ENCODE assay signal across 35 cellular contexts in genomic region chr2:54213082-54213481, GRCh38. TPM values are rescaled to one million over a fixed set of nuclear protein-coding genes. Genes with fewer than 3 reads are reported as not detected.
"Had no signal": no experiment of that assay in that cellular context is flagged by ENCODE, and none has a peak within 500 bp of the region (broad histone marks: within the 10 kb centered on the region; RNA-seq: fewer than 3 reads in every experiment).

No MANE protein-coding gene starts in this region.

- DNase-seq: activated CD4-positive, alpha-beta T cell treated with anti-CD3 and anti-CD28 coated beads for 48 hours; activated CD4-positive, alpha-beta T cell treated with anti-CD3 and anti-CD28 coated beads, Interleukin-2, amount 50 U/mL, for 1 hour; activated CD4-positive, alpha-beta T cell treated with anti-CD3 and anti-CD28 coated beads, Interleukin-2, amount 50 U/mL, for 48 hours; activated CD8-positive, alpha-beta memory T cell treated with anti-CD3 and anti-CD28 coated beads for 24 hours; activated CD8-positive, alpha-beta T cell treated with anti-CD3 and anti-CD28 coated beads for 36 hours; activated effector memory CD4-positive, alpha-beta T cell treated with Interleukin-2 at 50 U/mL for 16 hours; activated gamma-delta T cell treated with Interleukin-2 at 50 U/mL for 16 hours; activated naive CD4-positive, alpha-beta T cell treated with anti-CD3 and anti-CD28 coated beads, Interleukin-2, amount 50 U/mL, for 16 hours; activated naive CD4-positive, alpha-beta T cell treated with Interleukin-2 at 50 U/mL for 16 hours; activated T-cell treated with anti-CD3 and anti-CD28 coated beads, Interleukin-2, amount 50 U/mL, for 4 hours; anterior cingulate cortex; caudate nucleus; cortex of kidney; dermis blood vessel endothelial cell; effector CD8-positive, alpha-beta T cell; esophagus squamous epithelium; heart left ventricle; T-cell; T-helper 9 cell had no signal

- H3K27ac Mint-ChIP-seq: activated CD8-positive, alpha-beta T cell treated with anti-CD3 and anti-CD28 coated beads for 36 hours; activated naive CD8-positive, alpha-beta T cell; activated T-helper 17 cell treated with anti-CD3 and anti-CD28 coated beads, Interleukin-2, amount 50 U/mL, for 72 hours; T-cell; T-helper 1 cell treated with Interleukin-12 subunit alpha and Interleukin-12 subunit beta and Interleukin-4 antibody, amounts not matched to agents 30 μg/mL and 1 μg/mL, for 36 hours; WTC11 had no signal

- H3K27me3 ChIP-seq: body of pancreas, esophagus squamous epithelium, heart left ventricle had no signal

- H3K4me3 Mint-ChIP-seq: activated CD8-positive, alpha-beta T cell treated with anti-CD3 and anti-CD28 coated beads for 36 hours; activated naive CD8-positive, alpha-beta T cell; activated T-cell treated with anti-CD3 and anti-CD28 coated beads, Interleukin-2, amount 50 U/mL, for 4 hours; activated T-helper 17 cell treated with anti-CD3 and anti-CD28 coated beads, Interleukin-2, amount 50 U/mL, for 72 hours; T-cell; T-helper 1 cell treated with Interleukin-12 subunit alpha and Interleukin-12 subunit beta and Interleukin-4 antibody, amounts not matched to agents 30 μg/mL and 1 μg/mL, for 36 hours; WTC11 had no signal

- H3K27ac ChIP-seq: body of pancreas, epithelial cell of prostate, esophagus squamous epithelium, VCaP had no signal

- H3K4me1 ChIP-seq: body of pancreas had no signal

- H3K27me3 Mint-ChIP-seq: activated CD8-positive, alpha-beta T cell treated with anti-CD3 and anti-CD28 coated beads for 36 hours; activated naive CD8-positive, alpha-beta T cell; activated T-helper 17 cell treated with anti-CD3 and anti-CD28 coated beads, Interleukin-2, amount 50 U/mL, for 72 hours; T-cell had no signal

- H3K4me3 ChIP-seq: body of pancreas, esophagus squamous epithelium, heart left ventricle had no signal

- FAIRE-seq: colon, endothelial cell of umbilical vein, TTC549 had no signal

- H3K4me1 Mint-ChIP-seq: WTC11 had no signal

- H3K9me3 ChIP-seq: body of pancreas had no signal

- ATAC-seq: activated CD4-positive, CD25-positive, alpha-beta regulatory T cell treated with anti-CD3 and anti-CD28 coated beads, Interleukin-2, amount 50 U/mL, for 24 hours; activated CD8-positive, alpha-beta T cell treated with anti-CD3 and anti-CD28 coated beads for 36 hours; activated T-cell treated with anti-CD3 and anti-CD28 coated beads, Interleukin-2, amount 50 U/mL, for 4 hours; activated T-helper 17 cell treated with anti-CD3 and anti-CD28 coated beads, Interleukin-2, amount 50 U/mL, for 72 hours; body of pancreas; T-cell; WTC11 had no signal

- H3K36me3 ChIP-seq: esophagus squamous epithelium, heart left ventricle had no signal

RNA-seq across cellular contexts. Expression of gene TSPYL6, which starts 42.9 kb away (rescaled TPM):
- total RNA-seq: activated CD8-positive, alpha-beta T cell treated with anti-CD3 and anti-CD28 coated beads for 36 hours; activated T-cell treated with anti-CD3 and anti-CD28 coated beads, Interleukin-2, amount 50 U/mL, for 4 hours; activated T-helper 17 cell treated with anti-CD3 and anti-CD28 coated beads, Interleukin-2, amount 50 U/mL, for 72 hours; body of pancreas; chondrocyte; dermis blood vessel endothelial cell; endothelial cell of umbilical vein; esophagus squamous epithelium; fibroblast of lung; fibroblast of villous mesenchyme; T-cell; T-helper 2 cell treated with Interferon-gamma antibody and Interleukin-4, amounts not matched to agents 100 ng/mL and 5 ng/mL, for 36 hours; WTC11 had no signal
- polyA plus RNA-seq: adipose tissue, fibroblast of lung had no signal
